1 cellular context compared by ENCODE assay signal in the genomic region with DNA sequence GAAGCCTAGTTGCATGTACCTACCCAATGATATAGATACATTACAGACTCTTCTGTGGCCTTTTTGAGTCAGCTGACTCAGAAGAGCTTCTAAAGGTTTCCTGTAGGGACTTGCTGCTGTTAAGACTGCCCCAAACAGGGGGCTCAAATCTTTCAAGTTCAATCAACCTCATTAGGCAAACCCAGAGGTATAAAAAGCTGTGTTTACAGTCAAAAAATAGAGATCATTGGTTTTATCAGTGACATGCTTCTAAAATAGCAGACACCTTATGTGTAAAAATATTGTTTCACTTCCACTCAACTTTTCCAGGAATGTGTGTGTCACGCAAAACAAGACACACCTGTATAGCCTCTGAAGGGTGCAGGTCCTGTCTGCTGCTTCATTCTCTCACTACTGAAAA.
TF ChIP-seq lines count a peak whose summit lies in the region.

No MANE protein-coding gene starts in this region.

TF ChIP-seq in GM12878, 131 proteins besides CTCF, POLR2A, EP300 and RAD21 (continued from another document):
- TF ChIP-seq, protein P1, sequence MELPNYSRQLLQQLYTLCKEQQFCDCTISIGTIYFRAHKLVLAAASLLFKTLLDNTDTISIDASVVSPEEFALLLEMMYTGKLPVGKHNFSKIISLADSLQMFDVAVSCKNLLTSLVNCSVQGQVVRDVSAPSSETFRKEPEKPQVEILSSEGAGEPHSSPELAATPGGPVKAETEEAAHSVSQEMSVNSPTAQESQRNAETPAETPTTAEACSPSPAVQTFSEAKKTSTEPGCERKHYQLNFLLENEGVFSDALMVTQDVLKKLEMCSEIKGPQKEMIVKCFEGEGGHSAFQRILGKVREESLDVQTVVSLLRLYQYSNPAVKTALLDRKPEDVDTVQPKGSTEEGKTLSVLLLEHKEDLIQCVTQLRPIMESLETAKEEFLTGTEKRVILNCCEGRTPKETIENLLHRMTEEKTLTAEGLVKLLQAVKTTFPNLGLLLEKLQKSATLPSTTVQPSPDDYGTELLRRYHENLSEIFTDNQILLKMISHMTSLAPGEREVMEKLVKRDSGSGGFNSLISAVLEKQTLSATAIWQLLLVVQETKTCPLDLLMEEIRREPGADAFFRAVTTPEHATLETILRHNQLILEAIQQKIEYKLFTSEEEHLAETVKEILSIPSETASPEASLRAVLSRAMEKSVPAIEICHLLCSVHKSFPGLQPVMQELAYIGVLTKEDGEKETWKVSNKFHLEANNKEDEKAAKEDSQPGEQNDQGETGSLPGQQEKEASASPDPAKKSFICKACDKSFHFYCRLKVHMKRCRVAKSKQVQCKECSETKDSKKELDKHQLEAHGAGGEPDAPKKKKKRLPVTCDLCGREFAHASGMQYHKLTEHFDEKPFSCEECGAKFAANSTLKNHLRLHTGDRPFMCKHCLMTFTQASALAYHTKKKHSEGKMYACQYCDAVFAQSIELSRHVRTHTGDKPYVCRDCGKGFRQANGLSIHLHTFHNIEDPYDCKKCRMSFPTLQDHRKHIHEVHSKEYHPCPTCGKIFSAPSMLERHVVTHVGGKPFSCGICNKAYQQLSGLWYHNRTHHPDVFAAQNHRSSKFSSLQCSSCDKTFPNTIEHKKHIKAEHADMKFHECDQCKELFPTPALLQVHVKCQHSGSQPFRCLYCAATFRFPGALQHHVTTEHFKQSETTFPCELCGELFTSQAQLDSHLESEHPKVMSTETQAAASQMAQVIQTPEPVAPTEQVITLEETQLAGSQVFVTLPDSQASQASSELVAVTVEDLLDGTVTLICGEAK (IDR thresholded peaks at IDR 0.05; ENCODE audit: borderline replicate concordance), result no peak
- no peak for TF ChIP-seq PAX5 (IDR thresholded peaks at IDR 0.05; ENCODE audit: borderline replicate concordance, low read depth, low read length)
- TF ChIP-seq FOXK2 (IDR thresholded peaks at IDR 0.05), result no peak
- TF ChIP-seq CBFB (IDR thresholded peaks at IDR 0.05; ENCODE audit: low read depth), result no peak
- TF ChIP-seq TCF3 (IDR thresholded peaks at IDR 0.05; ENCODE audit: borderline replicate concordance, insufficient read depth, low read depth, low read length), result peak; percentile 63; the same call in 1 of the 2 replicates
- TF ChIP-seq MYC (IDR thresholded peaks at IDR 0.05; ENCODE audit: insufficient read depth, insufficient read length, insufficient replicate concordance, low read length, severe bottlenecking), result no peak
- no peak for TF ChIP-seq PAX8 (IDR thresholded peaks at IDR 0.05)
- TF ChIP-seq TCF12 (IDR thresholded peaks at IDR 0.05; ENCODE audit: low read depth, low read length), result no peak
- peak; percentile 91 for TF ChIP-seq FOXM1 (IDR thresholded peaks at IDR 0.05; ENCODE audit: low read depth, low read length)
- peak; percentile 23 for TF ChIP-seq MEF2B (IDR thresholded peaks at IDR 0.05; ENCODE audit: partially characterized antibody, poor library complexity, severe bottlenecking)
- peak; percentile 63; the same call in 1 of the 2 replicates for TF ChIP-seq RUNX3 (IDR thresholded peaks at IDR 0.05; ENCODE audit: low read length)
- TF ChIP-seq ZBED1 (IDR thresholded peaks at IDR 0.05; ENCODE audit: borderline replicate concordance), result peak; percentile 29; the same call in 1 of the 2 replicates
- no peak for TF ChIP-seq SREBF1 (IDR thresholded peaks at IDR 0.05; ENCODE audit: low read length)
- TF ChIP-seq GABPA (IDR thresholded peaks at IDR 0.05; ENCODE audit: low read depth), result 0 out of 2 replicates have a peak, but pooled peaks have one; percentile 38
- peak; percentile 88 for TF ChIP-seq NFIC (IDR thresholded peaks at IDR 0.05; ENCODE audit: low read depth, low read length)
- peak; percentile 89 for TF ChIP-seq MEF2A (IDR thresholded peaks at IDR 0.05; ENCODE audit: insufficient read depth, low read depth, low read length)
- peak; percentile 50 for TF ChIP-seq JUNB (IDR thresholded peaks at IDR 0.05)
- peak; percentile 14; the same call in 1 of the 2 replicates for TF ChIP-seq CREM (IDR thresholded peaks at IDR 0.05; ENCODE audit: low read depth)
- no peak for TF ChIP-seq EED (IDR thresholded peaks at IDR 0.05; ENCODE audit: low read depth)
